In the genomic region with DNA sequence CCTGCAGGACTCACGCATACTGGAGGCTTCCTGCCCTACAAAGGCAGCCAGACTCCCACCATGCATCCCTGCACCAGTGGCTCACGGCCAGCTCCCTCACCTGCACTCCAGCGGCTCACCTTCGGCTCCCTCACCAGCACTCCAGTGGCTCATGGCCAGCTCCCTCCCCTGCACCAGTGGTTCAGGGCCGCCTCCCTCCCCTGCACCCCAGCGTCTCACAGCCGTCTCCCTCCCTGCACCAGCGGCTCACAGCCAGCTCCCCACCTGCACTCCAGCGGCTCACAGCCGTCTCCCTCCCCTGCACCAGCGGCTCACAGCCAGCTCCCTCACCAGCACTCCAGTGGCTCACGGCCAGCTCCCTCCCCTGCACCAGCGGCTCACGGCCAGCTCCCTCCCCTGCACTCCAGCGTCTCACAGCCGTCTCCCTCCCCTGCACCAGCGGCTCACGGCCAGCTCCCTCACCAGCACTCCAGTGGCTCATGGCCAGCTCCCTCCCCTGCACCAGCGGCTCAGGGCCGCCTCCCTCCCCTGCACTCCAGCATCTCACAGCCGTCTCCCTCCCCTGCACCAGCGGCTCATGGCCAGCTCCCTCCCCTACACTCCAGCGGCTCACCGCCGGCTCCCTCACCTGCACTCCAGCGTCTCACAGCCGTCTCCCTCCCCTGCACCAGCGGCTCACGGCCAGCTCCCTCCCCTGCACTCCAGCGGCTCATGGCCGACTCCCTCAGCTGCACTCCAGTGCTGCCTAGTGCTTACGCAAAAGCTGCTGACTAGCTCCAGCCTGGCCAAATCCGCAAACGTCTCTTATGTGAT, we compare ENCODE assay signal across 13 cellular contexts.
DNase-seq lines count a peak whose midpoint lies in the region; ATAC-seq, FAIRE-seq and TF ChIP-seq lines count a peak whose summit lies in the region.
"Had no signal": no experiment of that assay in that cellular context is flagged by ENCODE, and none has a peak within 500 bp of the region (broad histone marks: within the 10 kb centered on the region; RNA-seq: fewer than 3 reads in every experiment).

No MANE protein-coding gene starts in this region.

- H2AFZ ChIP-seq in H1 (ENCODE audit: low read length) (no peak overlapping the region), PC-9 (no peak overlapping the region)
- H2AFZ ChIP-seq: GM23248 had no signal

- peak overlapping the region; percentile 31; the same call in 1 of the 2 replicates for H4K8ac ChIP-seq in H1 (ENCODE audit: extremely low read depth, insufficient read depth, low read length)

- H3K27ac Mint-ChIP-seq in CD4-positive, alpha-beta T cell, result peak overlapping the region; percentile 86
- H3K27ac Mint-ChIP-seq in glutamatergic neuron (ENCODE audit: unreplicated experiment), result no peak overlapping the region

- peak in 4 of 10 experiments; percentile 4 to 31 (median 28) for DNase-seq in CD4-positive, alpha-beta T cell
- peak; percentile 14 for DNase-seq in DMS153 treated with DMSO at 0.1 percent for 48 hours (lab: John Stamatoyannopoulos, UW; ENCODE audit: unreplicated experiment)
- DNase-seq in RWPE1 (ENCODE audit: low spot score), result no peak
- DNase-seq in H1 (ENCODE audit: low read depth in 1 of 2, low spot score in 2 of 2), result no peak
- no peak for DNase-seq in glutamatergic neuron
- DNase-seq in PC-9, result no peak
- DNase-seq: Calu3; GM23248; NCI-H1105 treated with DMSO at 0.1 percent for 48 hours; psoas muscle; stimulated activated CD4-positive, alpha-beta T cell treated with anti-CD3 and anti-CD28 coated beads, Interleukin-4, amount 100 ng/mL, for 24 hours had no signal

- BruUV-seq in PC-9 (replicated peaks; lab: Mats Ljungman, UMichigan), result no TSS peak

- H3K4ac ChIP-seq in H1 (replicated peaks; ENCODE audit: insufficient read length, low read depth, low read length), result no peak overlapping the region

- no peak overlapping the region for H4K91ac ChIP-seq in H1 (replicated peaks; ENCODE audit: insufficient read length, low read length)

- H3K4me2 ChIP-seq in H1 (ENCODE audit: insufficient read depth in 1 of 2, low read depth in 2 of 2, low read length in 2 of 2) (no peak overlapping the region), PC-9 (no peak overlapping the region)

- H2BK5ac ChIP-seq in H1 (ENCODE audit: low read depth, low read length), result peak overlapping the region; percentile 63; the same call in 1 of the 2 replicates

- peaks cover 10% of the 10 kb centered on the region for H3K27me3 Mint-ChIP-seq in CD4-positive, alpha-beta T cell
- peaks cover 8% of the 10 kb centered on the region for H3K27me3 Mint-ChIP-seq in glutamatergic neuron (ENCODE audit: unreplicated experiment)

- no peak overlapping the region for H3K23ac ChIP-seq in H1 (ENCODE audit: insufficient read length)

- H3K9ac ChIP-seq in H1 (replicated peaks in 1 of 4; ENCODE audit: extremely low read depth in 1 of 4, low read depth in 3 of 4, low read length in 3 of 4), result no peak overlapping the region; a peak in 1 of 7 replicates
- H3K9ac ChIP-seq: GM23248 had no signal

- H3K79me2 ChIP-seq in H1 (ENCODE audit: control insufficient read depth in 1 of 2, insufficient read depth in 2 of 2, low read length in 2 of 2) (no peaks in the 10 kb centered on the region), PC-9 (ENCODE audit: low read depth) (no peaks in the 10 kb centered on the region)

- H3K18ac ChIP-seq in H1 (ENCODE audit: extremely low read depth, low read length), result no peak overlapping the region

- TF ChIP-seq CTCF in CD4-positive, alpha-beta T cell (IDR thresholded peaks at IDR 0.05), result no peak
- no peak for TF ChIP-seq CTCF in RWPE1 (conservative IDR thresholded peaks at IDR 0.05; ENCODE audit: low read depth)
- no peak for TF ChIP-seq CTCF in H1 (IDR thresholded peaks at IDR 0.05; ENCODE audit: control extremely low read depth in 1 of 3, insufficient read depth in 1 of 3, low read depth in 1 of 3, low read length in 3 of 3)
- no peak for TF ChIP-seq CTCF in glutamatergic neuron (IDR thresholded peaks at IDR 0.05; ENCODE audit: partially characterized antibody, unreplicated experiment)
- TF ChIP-seq CTCF in PC-9 (conservative IDR thresholded peaks at IDR 0.05), result no peak

- H3K27ac ChIP-seq in CD4-positive, alpha-beta T cell (ENCODE audit: low read depth, low read length), result no peak overlapping the region
- H3K27ac ChIP-seq in RWPE1 (peak overlapping the region; percentile 85), H1 (ENCODE audit: low read depth, low read length) (no peak overlapping the region), PC-9 (no peak overlapping the region)
- H3K27ac ChIP-seq: GM23248, psoas muscle had no signal

- 78% methylated on average over 20 of the region's 34 CpGs; no CpG with 5 or more reads in 1 of the 2 experiments for WGBS in H1 (ENCODE audit: extremely low coverage in 1 of 2, insufficient coverage in 1 of 2, insufficient read length in 1 of 2, insufficient replicate concordance in 2 of 2, low coverage in 1 of 2, low lambda C conversion rate in 2 of 2, missing lambda C conversion rate in 1 of 2), 2 experiments

- no peak overlapping the region for H3K14ac ChIP-seq in H1 (ENCODE audit: insufficient read length)

- POLR2A ChIA-PET in CD4-positive, alpha-beta T cell (lab: Charles Lee), result interaction anchor here (1.5 kb wide), 1 partner anchor 15 kb away, joined by 3 read pairs; no protein-coding TSS in a partner anchor
- POLR2A ChIA-PET in RWPE1 (lab: Yijun Ruan, JAX; ENCODE audit: low non-redundant PET), result no interaction called here
- POLR2A ChIA-PET in H1 (lab: Charles Lee; ENCODE audit: partially characterized antibody), result interaction anchor here (0.7 to 2.4 kb wide), 6 partner anchors 9 to 1604 kb away, joined by 3 to 9 read pairs (median 4); no protein-coding TSS in a partner anchor
- POLR2A ChIA-PET in PC-9 (lab: Charles Lee; ENCODE audit: unreplicated experiment), result no interaction called here

- intact Hi-C loops in CD4-positive, alpha-beta T cell (cut with DNase I, micrococcal nuclease), result no loop called here
- intact Hi-C loops in PC-9 (cut with micrococcal nuclease; ENCODE audit: unreplicated experiment), result no loop called here

- no peak overlapping the region for H3K56ac ChIP-seq in H1 (replicated peaks; ENCODE audit: insufficient read length, low read depth, low read length)

- peak; percentile 69 for ATAC-seq in CD4-positive, alpha-beta T cell (ENCODE audit: poor library complexity)
- no peak for ATAC-seq in GM18873 (IDR thresholded peaks at IDR 0.05; ENCODE audit: low FRiP score, unreplicated experiment)
- ATAC-seq: psoas muscle had no signal

- peaks cover 12% of the 10 kb centered on the region for H3K4me1 Mint-ChIP-seq in CD4-positive, alpha-beta T cell (ENCODE audit: low read depth)
- no peaks in the 10 kb centered on the region for H3K4me1 Mint-ChIP-seq in glutamatergic neuron (ENCODE audit: low read depth, unreplicated experiment)

- H3F3A ChIP-seq in PC-9 (ENCODE audit: insufficient read depth, low read depth), result no peaks in the 10 kb centered on the region

- TF ChIP-seq RAD21 in H1 (IDR thresholded peaks at IDR 0.05 in 1 of 2, conservative IDR thresholded peaks at IDR 0.05 in 1 of 2; ENCODE audit: low read depth in 2 of 2, low read length in 2 of 2), result no peak

- H3K23me2 ChIP-seq in H1 (ENCODE audit: low read depth, low read length), result no peaks in the 10 kb centered on the region

- H4K20me1 ChIP-seq in H1 (replicated peaks in 1 of 2; ENCODE audit: control insufficient read depth in 1 of 2, insufficient read depth in 2 of 2, low read length in 2 of 2) (no peaks in the 10 kb centered on the region), PC-9 (ENCODE audit: insufficient read depth) (no peaks in the 10 kb centered on the region)

- H3K27me3 ChIP-seq in CD4-positive, alpha-beta T cell (ENCODE audit: control insufficient read depth, insufficient read depth, low read length), result no peaks in the 10 kb centered on the region
- H3K27me3 ChIP-seq in H1 (replicated peaks in 1 of 4; ENCODE audit: control insufficient read depth in 3 of 4, extremely low read depth in 1 of 4, insufficient read depth in 3 of 4, low read length in 3 of 4) (no peaks in the 10 kb centered on the region), PC-9 (ENCODE audit: insufficient read depth, low read depth) (peaks cover 19% of the 10 kb centered on the region)

- no peak overlapping the region for H2BK12ac ChIP-seq in H1 (ENCODE audit: low read depth, low read length)

- no peaks in the 10 kb centered on the region for H3K79me1 ChIP-seq in H1 (ENCODE audit: low read depth, low read length)

- no peak for FAIRE-seq in H1 (lab: Jason Lieb, UNC)
- FAIRE-seq: GM19239 had no signal

- H4K5ac ChIP-seq in H1 (ENCODE audit: insufficient read length, low read depth, low read length), result no peak overlapping the region

- H3K36me3 ChIP-seq in H1 (ENCODE audit: control insufficient read depth in 2 of 4, insufficient read depth in 4 of 4, low read length in 3 of 4), result no peaks in the 10 kb centered on the region
- H3K36me3 ChIP-seq in PC-9 (ENCODE audit: low read depth), result no peaks in the 10 kb centered on the region

- peak overlapping the region; percentile 89 for H3K4me3 Mint-ChIP-seq in CD4-positive, alpha-beta T cell
- H3K4me3 Mint-ChIP-seq in glutamatergic neuron (ENCODE audit: unreplicated experiment), result no peak overlapping the region

- TF ChIP-seq POLR2A in H1 (IDR thresholded peaks at IDR 0.05; ENCODE audit: control extremely low read depth in 1 of 2, low read depth in 2 of 2, low read length in 2 of 2), result no peak

- H3K9me3 ChIP-seq in CD4-positive, alpha-beta T cell (ENCODE audit: control insufficient read depth, low read length), result no peaks in the 10 kb centered on the region
- H3K9me3 ChIP-seq in H1 (ENCODE audit: insufficient read depth in 2 of 2, low read depth in 1 of 2, low read length in 1 of 2), result peaks cover 6 to 7% of the 10 kb centered on the region in 2 experiments; a peak in 3 of 4 replicates
- H3K9me3 ChIP-seq in PC-9 (ENCODE audit: insufficient read depth, low read depth), result no peaks in the 10 kb centered on the region
- H3K9me3 ChIP-seq: psoas muscle had no signal

- CTCF ChIA-PET in CD4-positive, alpha-beta T cell (lab: Charles Lee), result no interaction called here
- CTCF ChIA-PET in RWPE1 (lab: Yijun Ruan, JAX), result interaction anchor here (1.2 to 1.4 kb wide), 2 partner anchors 78 to 158 kb away, joined by 4 to 5 read pairs; no protein-coding TSS in a partner anchor
- CTCF ChIA-PET in H1 (lab: Charles Lee; ENCODE audit: partially characterized antibody), result interaction anchor here (0.7 to 1.7 kb wide), 7 partner anchors 9 to 581 kb away, joined by 3 to 6 read pairs (median 3); no protein-coding TSS in a partner anchor
- CTCF ChIA-PET in PC-9 (lab: Charles Lee), result no interaction called here

- H3K9me2 ChIP-seq in PC-9 (ENCODE audit: insufficient read depth), result no peaks in the 10 kb centered on the region

- no peak overlapping the region for H2BK20ac ChIP-seq in H1 (ENCODE audit: low read length)

- H3K9me3 Mint-ChIP-seq in CD4-positive, alpha-beta T cell, result peaks cover 3% of the 10 kb centered on the region
- peaks cover 36% of the 10 kb centered on the region for H3K9me3 Mint-ChIP-seq in glutamatergic neuron (ENCODE audit: unreplicated experiment)

- H3K36me3 Mint-ChIP-seq in CD4-positive, alpha-beta T cell (ENCODE audit: low read depth), result no peaks in the 10 kb centered on the region
- H3K36me3 Mint-ChIP-seq in glutamatergic neuron (ENCODE audit: unreplicated experiment), result peaks cover 14% of the 10 kb centered on the region

- H2BK120ac ChIP-seq in H1 (replicated peaks; ENCODE audit: low read depth, low read length), result no peak overlapping the region

- no peak overlapping the region for H2AK5ac ChIP-seq in H1 (ENCODE audit: low read depth, low read length)

- no peak overlapping the region for H3K4me3 ChIP-seq in H1 (ENCODE audit: extremely low read depth in 1 of 4, insufficient read depth in 2 of 4, low read depth in 3 of 4, low read length in 4 of 4)
- no peak overlapping the region for H3K4me3 ChIP-seq in PC-9
- H3K4me3 ChIP-seq: GM23248, psoas muscle had no signal

- H2BK15ac ChIP-seq in H1 (ENCODE audit: low read length), result no peak overlapping the region

- no peak for TF ChIP-seq EP300 in H1 (IDR thresholded peaks at IDR 0.05; ENCODE audit: borderline replicate concordance in 1 of 2, low read depth in 2 of 2, low read length in 2 of 2)

- no peaks in the 10 kb centered on the region for H3K4me1 ChIP-seq in H1 (replicated peaks in 1 of 4; ENCODE audit: control insufficient read depth in 3 of 4, insufficient read depth in 4 of 4, low read length in 3 of 4)
- H3K4me1 ChIP-seq in PC-9 (replicated peaks; ENCODE audit: insufficient read depth), result no peaks in the 10 kb centered on the region
- H3K4me1 ChIP-seq: psoas muscle had no signal

Comparison
In these comparisons a context has a peak if more than half of its experiments do, and no peak if none do; other contexts are left out.
1. CTCF ChIA-PET loops: an anchor here in RWPE1 (1.2 to 1.4 kb wide) and H1 (0.7 to 1.7 kb wide); none called in CD4-positive, alpha-beta T cell and PC-9.
2. POLR2A ChIA-PET loops: an anchor here in CD4-positive, alpha-beta T cell (1.5 kb wide) and H1 (0.7 to 2.4 kb wide); none called in RWPE1 and PC-9.